Comparison of ENCODE assay signal across 22 cellular contexts in genomic region chr10:32388258-32389027, GRCh38. TPM values are rescaled to one million over a fixed set of nuclear protein-coding genes. Genes with fewer than 3 reads are reported as not detected.
A peak's percentile ranks its signal among the peaks of the same experiment; 100 is the strongest.
DNase-seq lines count a peak whose midpoint lies in the region; ATAC-seq, FAIRE-seq and TF ChIP-seq lines count a peak whose summit lies in the region.
"Had no signal": no experiment of that assay in that cellular context is flagged by ENCODE, and none has a peak within 500 bp of the region (broad histone marks: within the 10 kb centered on the region; RNA-seq: fewer than 3 reads in every experiment).

No MANE protein-coding gene starts in this region.

- H3K4me2 ChIP-seq in HepG2 (ENCODE audit: low read depth, low read length) = no peak overlapping the region

- TF ChIP-seq POLR2A in HepG2 (IDR thresholded peaks at IDR 0.05; ENCODE audit: insufficient read depth in 1 of 2, low read depth in 2 of 2, low read length in 2 of 2) (no peak), right lobe of liver (IDR thresholded peaks at IDR 0.05) (no peak), suprapubic skin (IDR thresholded peaks at IDR 0.05) (no peak)

- no peak for FAIRE-seq in HepG2 (lab: Jason Lieb, UNC)
- peak; percentile 56 for FAIRE-seq in pancreas (lab: Jason Lieb, UNC)
- FAIRE-seq: H54 had no signal

- peak; percentile 1 for DNase-seq in DMS 273 (lab: John Stamatoyannopoulos, UW; ENCODE audit: unreplicated experiment)
- DNase-seq in DMS 273 treated with DMSO at 0.1 percent for 48 hours (lab: John Stamatoyannopoulos, UW) = no peak
- DNase-seq in HepG2 (ENCODE audit: low spot score) = no peak
- no peak for DNase-seq in right lobe of liver
- DNase-seq in pancreas = no peak
- no peak for DNase-seq in suprapubic skin (ENCODE audit: low spot score in 2 of 2)
- DNase-seq in KBM-7 = no peak
- DNase-seq: AML-193; C1 segment of cervical spinal cord; Calu3; CD8-positive, alpha-beta memory T cell; DMS53; GDM1; MG63; NCI-H1048; NCI-H1436 treated with DMSO at 0.1 percent for 48 hours; NCI-H1930; NCI-H69; SJCRH30 had no signal

- H3K4me1 ChIP-seq in HepG2 (ENCODE audit: insufficient read depth, low read length) (0 out of 2 replicates have a peak, but pooled peaks cover 5% of the 10 kb centered on the region), right lobe of liver (no peaks in the 10 kb centered on the region), pancreas (no peaks in the 10 kb centered on the region), suprapubic skin (no peaks in the 10 kb centered on the region)

- H3K27ac ChIP-seq in HepG2 (ENCODE audit: extremely low read length, insufficient read depth, low read length) (no peak overlapping the region), right lobe of liver (no peak overlapping the region), pancreas (no peak overlapping the region), suprapubic skin (no peak overlapping the region)
- H3K27ac ChIP-seq: 22Rv1, SJCRH30 had no signal

- no TSS peak for BruUV-seq in HepG2 (replicated peaks; lab: Mats Ljungman, UMichigan)

- no peak for ATAC-seq in HepG2
- ATAC-seq in right lobe of liver = no peak
- peak in 2 of 4 donors; percentile 17 to 26 for ATAC-seq in pancreas
- ATAC-seq in GM21619 (IDR thresholded peaks at IDR 0.05; ENCODE audit: unreplicated experiment) = no peak

- H3K9me3 ChIP-seq in HepG2 (ENCODE audit: low read length) (no peaks in the 10 kb centered on the region), right lobe of liver (no peaks in the 10 kb centered on the region), pancreas (no peaks in the 10 kb centered on the region), suprapubic skin (no peaks in the 10 kb centered on the region)
- H3K9me3 ChIP-seq: MG63, SJCRH30 had no signal

- TF ChIP-seq RAD21 in HepG2 (CRISPR knock-in tag; IDR thresholded peaks at IDR 0.05) = no peak

- TF ChIP-seq EP300 in HepG2 (IDR thresholded peaks at IDR 0.05; ENCODE audit: low read depth in 2 of 2, low read length in 2 of 2) = no peak
- no peak for TF ChIP-seq EP300 in HepG2 (CRISPR knock-in tag; IDR thresholded peaks at IDR 0.05; ENCODE audit: borderline replicate concordance)
- TF ChIP-seq EP300 in suprapubic skin (IDR thresholded peaks at IDR 0.05) = no peak

- POLR2A ChIA-PET in HepG2 (lab: Yijun Ruan, JAX) = no interaction called here

- no peaks in the 10 kb centered on the region for H4K20me1 ChIP-seq in HepG2 (ENCODE audit: insufficient read depth, low read length)

- TF ChIP-seq CTCF in HepG2 (CRISPR knock-in tag; IDR thresholded peaks at IDR 0.05) (no peak), right lobe of liver (IDR thresholded peaks at IDR 0.05) (no peak), pancreas (IDR thresholded peaks at IDR 0.05) (no peak), suprapubic skin (IDR thresholded peaks at IDR 0.05) (no peak)

- WGBS in HepG2 (ENCODE audit: low lambda C conversion rate) = 46% methylated on average over 6 of the region's 6 CpGs
- WGBS in right lobe of liver (ENCODE audit: insufficient coverage, low coverage, low lambda C conversion rate, missing lambda C conversion rate) = 61% methylated on average over 6 of the region's 6 CpGs
- WGBS in pancreas, 2 donors = 56 to 59% methylated on average over 6 of the region's 6 CpGs
- WGBS in suprapubic skin = 59% methylated on average over 6 of the region's 6 CpGs

- H3K36me3 ChIP-seq in HepG2 (replicated peaks in 1 of 2; ENCODE audit: control insufficient read depth in 1 of 2, insufficient read depth in 2 of 2, low read length in 2 of 2) (no peaks in the 10 kb centered on the region), right lobe of liver (no peaks in the 10 kb centered on the region), pancreas (no peaks in the 10 kb centered on the region), suprapubic skin (no peaks in the 10 kb centered on the region)
- H3K36me3 ChIP-seq: MG63, SJCRH30 had no signal

- no peak overlapping the region for H2AFZ ChIP-seq in HepG2 (ENCODE audit: low read length)

- no peak overlapping the region for H3K9ac ChIP-seq in HepG2 (ENCODE audit: insufficient read depth, low read depth, low read length)

- H3K4me3 ChIP-seq in HepG2 (replicated peaks in 1 of 3; ENCODE audit: insufficient read depth in 1 of 3, low read depth in 2 of 3, low read length in 3 of 3) (no peak overlapping the region), right lobe of liver (no peak overlapping the region), pancreas (no peak overlapping the region), suprapubic skin (no peak overlapping the region)
- H3K4me3 ChIP-seq: MG63, SJCRH30 had no signal

- H3K27me3 ChIP-seq in HepG2 (ENCODE audit: control insufficient read depth in 1 of 2, insufficient read depth in 2 of 2, low read length in 2 of 2) = no peaks in the 10 kb centered on the region
- H3K27me3 ChIP-seq in right lobe of liver = no peaks in the 10 kb centered on the region
- no peaks in the 10 kb centered on the region for H3K27me3 ChIP-seq in pancreas
- no peaks in the 10 kb centered on the region for H3K27me3 ChIP-seq in suprapubic skin
- H3K27me3 ChIP-seq: MG63, SJCRH30 had no signal

- in situ Hi-C loops in HepG2 (cut with HindIII; ENCODE audit: extremely low pct_ligation_motif_present, low pct_unique_long_range_greater_than_20kb) = no loop called here
- in situ Hi-C loops in KBM-7 (cut with MboI; ENCODE audit: low pct_unique_long_range_greater_than_20kb, low sequenced_read_pairs) = no loop called here

- CTCF ChIA-PET in HepG2 (lab: Yijun Ruan, JAX; ENCODE audit: low intra/inter-chr PET ratio, low total read pairs) = no interaction called here

- intact Hi-C loops in HepG2 (cut with micrococcal nuclease; ENCODE audit: unreplicated experiment) (no loop called here), right lobe of liver (cut with DNase I) (no loop called here), pancreas (cut with DNase I) (no loop called here)

- H3K79me2 ChIP-seq in HepG2 (ENCODE audit: insufficient read depth, low read length) = no peaks in the 10 kb centered on the region

TF ChIP-seq in HepG2, 621 proteins besides CTCF, POLR2A, EP300 and RAD21 (continues in another document):
- peak; percentile 9 to 50; a peak in 1 of 4 replicates for TF ChIP-seq MAFK (conservative IDR thresholded peaks at IDR 0.05 in 1 of 2, IDR thresholded peaks at IDR 0.05 in 1 of 2; ENCODE audit: low read length in 2 of 2)

RNA-seq across cellular contexts. Expression of gene EPC1, which starts 41.5 kb away (rescaled TPM):
- total RNA-seq in HepG2 (2016; rRNA removed; fragmentation: Illumina TruSeq; extraction: Trizol) (23.6 and 28.7 TPM in 2 replicates), right lobe of liver (10 to 100 TPM; 10.5 to 14.6 (median 12.4) TPM), pancreas (10 to 100 TPM; 12.9 to 21.8 (median 16.4) TPM), suprapubic skin (10 to 100 TPM; 29.6 to 55.4 (median 47.1) TPM)
- total RNA-seq in HepG2 (2016; cell fraction: cytosol; rRNA removed; fragmentation: Illumina TruSeq; extraction: Trizol; ENCODE audit: low read depth) = 18.0 and 19.2 TPM in 2 replicates
- total RNA-seq in HepG2 (2016; cell fraction: insoluble cytoplasmic fraction; rRNA removed; fragmentation: Illumina TruSeq; extraction: Trizol) = 25.1 and 29.8 TPM in 2 replicates
- 26.1 and 31.2 TPM in 2 replicates for total RNA-seq in HepG2 (2016; cell fraction: membrane; rRNA removed; fragmentation: Illumina TruSeq; extraction: Trizol)
- total RNA-seq in HepG2 (2016; cell fraction: nucleus; rRNA removed; fragmentation: Illumina TruSeq; extraction: Trizol) = 55.1 and 59.9 TPM in 2 replicates
- polyA plus RNA-seq in HepG2 (2011; rRNA removed) (39.2 and 44.2 TPM in 2 replicates), pancreas (10 to 100 TPM; 11.3 to 19.8 TPM)
- polyA plus RNA-seq in HepG2 (2011; cell fraction: cytosol; rRNA removed) = 24.6 and 24.8 TPM in 2 replicates
- 51.1 and 64.3 TPM in 2 replicates for polyA plus RNA-seq in HepG2 (2011; cell fraction: nucleus; rRNA removed)
- polyA plus RNA-seq in HepG2 (2012) = 11.5 and 11.9 TPM in 2 replicates
- polyA plus RNA-seq in HepG2 (2016; cell fraction: cytosol; fragmentation: Illumina TruSeq; extraction: Trizol; ENCODE audit: low read depth) = 20.3 and 20.7 TPM in 2 replicates
- polyA plus RNA-seq in HepG2 (2016; cell fraction: insoluble cytoplasmic fraction; fragmentation: Illumina TruSeq; extraction: Trizol; ENCODE audit: low read depth) = 22.1 and 22.7 TPM in 2 replicates
- 22.4 and 25.4 TPM in 2 replicates for polyA plus RNA-seq in HepG2 (2016; cell fraction: membrane; fragmentation: Illumina TruSeq; extraction: Trizol; ENCODE audit: low read depth)
- polyA plus RNA-seq in HepG2 (2016; cell fraction: nucleus; fragmentation: Illumina TruSeq; extraction: Trizol; ENCODE audit: insufficient read depth, low read depth) = 67.0 and 70.2 TPM in 2 replicates
- 49.8 and 55.1 TPM in 2 replicates for polyA minus RNA-seq in HepG2 (2011; rRNA and poly(A)+ RNA removed; ENCODE audit: low replicate concordance)
- polyA minus RNA-seq in HepG2 (2011; cell fraction: cytosol; rRNA and poly(A)+ RNA removed) = 15.8 and 17.6 TPM in 2 replicates
- 112 and 118 TPM in 2 replicates for polyA minus RNA-seq in HepG2 (2011; cell fraction: nucleus; rRNA and poly(A)+ RNA removed)

RNA-seq across cellular contexts. Expression of gene CCDC7, which starts 57.5 kb away (rescaled TPM):
- 0.93 and 1.8 TPM in 2 replicates for total RNA-seq in HepG2 (2016; rRNA removed; fragmentation: Illumina TruSeq; extraction: Trizol)
- total RNA-seq in HepG2 (2016; cell fraction: cytosol; rRNA removed; fragmentation: Illumina TruSeq; extraction: Trizol; ENCODE audit: low read depth) = 4.9 and 8.8 TPM in 2 replicates
- 1.1 and 1.4 TPM in 2 replicates for total RNA-seq in HepG2 (2016; cell fraction: insoluble cytoplasmic fraction; rRNA removed; fragmentation: Illumina TruSeq; extraction: Trizol)
- 2.1 and 3.2 TPM in 2 replicates for total RNA-seq in HepG2 (2016; cell fraction: membrane; rRNA removed; fragmentation: Illumina TruSeq; extraction: Trizol)
- total RNA-seq in HepG2 (2016; cell fraction: nucleus; rRNA removed; fragmentation: Illumina TruSeq; extraction: Trizol) = 2.7 and 3.3 TPM in 2 replicates
- 0.40 and 0.50 TPM in 2 replicates for polyA plus RNA-seq in HepG2 (2011; rRNA removed)
- 0.07 and 0.10 TPM in 2 replicates for polyA plus RNA-seq in HepG2 (2011; cell fraction: cytosol; rRNA removed)
- polyA plus RNA-seq in HepG2 (2011; cell fraction: nucleus; rRNA removed) = 0.31 and 0.38 TPM in 2 replicates
- polyA plus RNA-seq in HepG2 (2012) = 0.24 and 0.40 TPM in 2 replicates
- 0.11 and 0.25 TPM in 2 replicates for polyA plus RNA-seq in HepG2 (2016; cell fraction: cytosol; fragmentation: Illumina TruSeq; extraction: Trizol; ENCODE audit: low read depth)
- polyA plus RNA-seq in HepG2 (2016; cell fraction: insoluble cytoplasmic fraction; fragmentation: Illumina TruSeq; extraction: Trizol; ENCODE audit: low read depth) = 0.36 and 0.50 TPM in 2 replicates
- polyA plus RNA-seq in HepG2 (2016; cell fraction: membrane; fragmentation: Illumina TruSeq; extraction: Trizol; ENCODE audit: low read depth) = 0.20 and 0.25 TPM in 2 replicates
- 1.1 and 1.6 TPM in 2 replicates for polyA plus RNA-seq in HepG2 (2016; cell fraction: nucleus; fragmentation: Illumina TruSeq; extraction: Trizol; ENCODE audit: insufficient read depth, low read depth)
- polyA minus RNA-seq in HepG2 (2011; rRNA and poly(A)+ RNA removed; ENCODE audit: low replicate concordance) = 0.18 and 0.82 TPM in 2 replicates
- 0.44 TPM in 1 of 2 replicates, not detected in the other for polyA minus RNA-seq in HepG2 (2011; cell fraction: cytosol; rRNA and poly(A)+ RNA removed)
- polyA minus RNA-seq in HepG2 (2011; cell fraction: nucleus; rRNA and poly(A)+ RNA removed) = 2.6 and 3.4 TPM in 2 replicates
- 10 to 100 TPM in 1 of 6 experiments, 1 to 10 TPM in 5; 4.1 to 12.4 (median 6.0) TPM for total RNA-seq in right lobe of liver
- total RNA-seq in pancreas = 10 to 100 TPM in 3 of 6 donors, 1 to 10 TPM in 3; 5.2 to 15.8 (median 9.4) TPM
- polyA plus RNA-seq in pancreas = 1 to 10 TPM; 1.8 to 2.3 TPM
- total RNA-seq in suprapubic skin = 10 to 100 TPM in 1 of 4 donors, 1 to 10 TPM in 3; 4.6 to 10.1 (median 7.6) TPM
